Comparison of ENCODE assay signal across 1 cellular context in genomic region chr22:29341849-29342127, GRCh38.
TF ChIP-seq lines count a peak whose summit lies in the region.

No MANE protein-coding gene starts in this region.

TF ChIP-seq in IMR-90, 13 proteins besides CTCF, POLR2A, EP300 and RAD21:
- TF ChIP-seq USF2 (IDR thresholded peaks at IDR 0.05; ENCODE audit: low read depth, low read length) (no peak), SMC3 (IDR thresholded peaks at IDR 0.05; ENCODE audit: low read depth, low read length) (no peak), NFE2L2 (IDR thresholded peaks at IDR 0.05; ENCODE audit: low read depth, low read length) (no peak), CHD1 (IDR thresholded peaks at IDR 0.05; ENCODE audit: low read depth, low read length) (no peak)
